Comparison of ENCODE assay signal across 1 cellular context in the genomic region with DNA sequence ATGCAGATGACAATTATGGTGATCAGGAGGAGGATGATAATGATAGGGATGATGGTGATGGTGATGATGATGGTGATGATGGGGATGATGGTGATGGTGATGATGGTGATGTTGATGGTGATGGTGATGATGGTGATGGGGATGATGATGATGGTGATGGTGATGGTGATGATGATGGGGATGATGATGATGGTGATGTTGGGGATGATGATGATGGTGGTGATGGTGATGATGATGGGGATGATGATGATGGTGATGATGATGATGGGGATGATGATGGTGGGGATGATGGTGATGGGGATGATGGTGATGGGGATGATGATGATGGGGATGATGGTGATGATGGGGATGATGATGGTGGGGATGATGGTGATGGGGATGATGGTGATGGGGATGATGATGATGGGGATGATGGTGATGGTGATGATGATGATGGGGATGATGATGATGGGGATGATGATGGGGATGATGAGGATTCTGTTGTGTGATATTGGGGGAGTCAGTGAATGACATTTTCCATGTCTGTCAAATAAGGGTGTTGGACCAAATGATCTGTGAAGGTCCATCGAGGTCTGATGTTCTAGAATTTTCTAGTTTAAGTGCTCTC.
TF ChIP-seq lines count a peak whose summit lies in the region.

No MANE protein-coding gene starts in this region.

TF ChIP-seq in HEK293, 187 proteins besides CTCF, POLR2A, EP300 and RAD21 (continued from another document):
- TF ChIP-seq, protein P1, sequence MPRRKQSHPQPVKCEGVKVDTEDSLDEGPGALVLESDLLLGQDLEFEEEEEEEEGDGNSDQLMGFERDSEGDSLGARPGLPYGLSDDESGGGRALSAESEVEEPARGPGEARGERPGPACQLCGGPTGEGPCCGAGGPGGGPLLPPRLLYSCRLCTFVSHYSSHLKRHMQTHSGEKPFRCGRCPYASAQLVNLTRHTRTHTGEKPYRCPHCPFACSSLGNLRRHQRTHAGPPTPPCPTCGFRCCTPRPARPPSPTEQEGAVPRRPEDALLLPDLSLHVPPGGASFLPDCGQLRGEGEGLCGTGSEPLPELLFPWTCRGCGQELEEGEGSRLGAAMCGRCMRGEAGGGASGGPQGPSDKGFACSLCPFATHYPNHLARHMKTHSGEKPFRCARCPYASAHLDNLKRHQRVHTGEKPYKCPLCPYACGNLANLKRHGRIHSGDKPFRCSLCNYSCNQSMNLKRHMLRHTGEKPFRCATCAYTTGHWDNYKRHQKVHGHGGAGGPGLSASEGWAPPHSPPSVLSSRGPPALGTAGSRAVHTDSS (tag by site-specific recombination; IDR thresholded peaks at IDR 0.05), result peak; percentile 100
- TF ChIP-seq, protein P2, sequence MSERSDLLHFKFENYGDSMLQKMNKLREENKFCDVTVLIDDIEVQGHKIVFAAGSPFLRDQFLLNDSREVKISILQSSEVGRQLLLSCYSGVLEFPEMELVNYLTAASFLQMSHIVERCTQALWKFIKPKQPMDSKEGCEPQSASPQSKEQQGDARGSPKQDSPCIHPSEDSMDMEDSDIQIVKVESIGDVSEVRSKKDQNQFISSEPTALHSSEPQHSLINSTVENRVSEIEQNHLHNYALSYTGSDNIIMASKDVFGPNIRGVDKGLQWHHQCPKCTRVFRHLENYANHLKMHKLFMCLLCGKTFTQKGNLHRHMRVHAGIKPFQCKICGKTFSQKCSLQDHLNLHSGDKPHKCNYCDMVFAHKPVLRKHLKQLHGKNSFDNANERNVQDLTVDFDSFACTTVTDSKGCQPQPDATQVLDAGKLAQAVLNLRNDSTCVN (tag by site-specific recombination; optimal IDR thresholded peaks at IDR 0.05), result peak; percentile 14
- TF ChIP-seq, protein P3, sequence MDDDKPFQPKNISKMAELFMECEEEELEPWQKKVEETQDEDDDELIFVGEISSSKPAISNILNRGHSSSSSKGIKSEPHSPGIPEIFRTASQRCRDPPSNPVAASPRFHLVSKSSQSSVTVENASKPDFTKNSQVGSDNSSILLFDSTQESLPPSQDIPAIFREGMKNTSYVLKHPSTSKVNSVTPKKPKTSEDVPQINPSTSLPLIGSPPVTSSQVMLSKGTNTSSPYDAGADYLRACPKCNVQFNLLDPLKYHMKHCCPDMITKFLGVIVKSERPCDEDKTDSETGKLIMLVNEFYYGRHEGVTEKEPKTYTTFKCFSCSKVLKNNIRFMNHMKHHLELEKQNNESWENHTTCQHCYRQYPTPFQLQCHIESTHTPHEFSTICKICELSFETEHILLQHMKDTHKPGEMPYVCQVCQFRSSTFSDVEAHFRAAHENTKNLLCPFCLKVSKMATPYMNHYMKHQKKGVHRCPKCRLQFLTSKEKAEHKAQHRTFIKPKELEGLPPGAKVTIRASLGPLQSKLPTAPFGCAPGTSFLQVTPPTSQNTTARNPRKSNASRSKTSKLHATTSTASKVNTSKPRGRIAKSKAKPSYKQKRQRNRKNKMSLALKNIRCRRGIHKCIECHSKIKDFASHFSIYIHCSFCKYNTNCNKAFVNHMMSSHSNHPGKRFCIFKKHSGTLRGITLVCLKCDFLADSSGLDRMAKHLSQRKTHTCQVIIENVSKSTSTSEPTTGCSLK (tag by site-specific recombination; IDR thresholded peaks at IDR 0.05), result no peak
